In the genomic region with DNA sequence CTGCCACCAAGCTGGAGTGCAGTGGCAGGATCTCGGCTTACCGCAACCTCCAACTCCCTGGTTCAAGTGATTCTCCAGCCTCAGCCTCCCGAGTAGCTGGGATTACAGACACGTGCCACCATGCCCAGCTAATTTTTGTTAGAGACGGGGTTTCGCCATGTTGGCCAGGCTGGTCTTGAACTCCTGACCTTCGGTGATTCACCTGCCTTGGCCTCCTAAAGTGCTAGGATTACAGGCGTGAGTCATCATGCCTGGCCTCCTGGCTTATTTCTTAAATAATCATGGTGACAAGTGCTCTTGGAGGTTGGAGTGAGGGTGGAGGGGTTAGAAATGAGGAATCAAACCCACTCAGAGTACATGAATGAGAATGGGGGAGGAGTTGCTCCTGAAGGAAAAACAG, we compare ENCODE assay signal across 8 cellular contexts. TPM values are rescaled to one million over a fixed set of nuclear protein-coding genes. Genes with fewer than 3 reads are reported as not detected.
DNase-seq lines count a peak whose midpoint lies in the region; ATAC-seq and TF ChIP-seq lines count a peak whose summit lies in the region.
"Not testable (repeated sequence)": the region's sequence is repeated elsewhere in the genome, so short reads cannot be mapped to it uniquely, and the experiment has no call there.

No MANE protein-coding gene starts in this region.

- not testable (repeated sequence) for H3K36me3 ChIP-seq in RWPE2 (ENCODE audit: low read depth); osteoblast (ENCODE audit: insufficient read depth, low read length)

- not testable (repeated sequence) for TF ChIP-seq CTCF in NB4 (IDR thresholded peaks at IDR 0.05; ENCODE audit: low read depth, low read length); RWPE2 (IDR thresholded peaks at IDR 0.05; ENCODE audit: poor library complexity, severe bottlenecking); glutamatergic neuron (IDR thresholded peaks at IDR 0.05; ENCODE audit: partially characterized antibody, unreplicated experiment); osteoblast (IDR thresholded peaks at IDR 0.05; ENCODE audit: extremely low read depth, low read depth, low read length)

- H3K9me3 ChIP-seq in RWPE2 (ENCODE audit: severe bottlenecking); osteoblast (ENCODE audit: low read depth, low read length): not testable (repeated sequence)

- H3K4me3 ChIP-seq in NB4 (ENCODE audit: low read depth, low read length); RWPE2 (ENCODE audit: severe bottlenecking); osteoblast (ENCODE audit: insufficient read depth, low read length): not testable (repeated sequence)

- in situ Hi-C loops in ACHN (cut with HindIII; ENCODE audit: low pct_ligation_motif_present, low pct_unique_long_range_greater_than_20kb, low sequenced_read_pairs), result not testable (repeated sequence)

- H2AFZ ChIP-seq in osteoblast (ENCODE audit: low read length), result not testable (repeated sequence)

- not testable (repeated sequence) for H3K79me2 ChIP-seq in osteoblast (ENCODE audit: insufficient read depth, low read length)

- TF ChIP-seq POLR2A in NB4 (IDR thresholded peaks at IDR 0.05; ENCODE audit: extremely low read depth, insufficient read length), result not testable (repeated sequence)

- peak; percentile 44 for ATAC-seq in RWPE2 (ENCODE audit: low read depth)

- peaks cover 47% of the 10 kb centered on the region for H3K4me1 Mint-ChIP-seq in activated T-cell treated with anti-CD3 and anti-CD28 coated beads, Interleukin-2, amount 50 U/mL, for 24 hours (ENCODE audit: low read depth)
- H3K4me1 Mint-ChIP-seq in glutamatergic neuron (ENCODE audit: low read depth, unreplicated experiment), result peaks cover 55% of the 10 kb centered on the region

- H3K27ac Mint-ChIP-seq in activated T-cell treated with anti-CD3 and anti-CD28 coated beads, Interleukin-2, amount 50 U/mL, for 24 hours, result peak overlapping the region; percentile 18
- H3K27ac Mint-ChIP-seq in glutamatergic neuron (ENCODE audit: unreplicated experiment), result peak overlapping the region; percentile 100

- not testable (repeated sequence) for H4K20me1 ChIP-seq in osteoblast (ENCODE audit: insufficient read depth, low read length)

- not testable (repeated sequence) for H3K27me3 Mint-ChIP-seq in activated T-cell treated with anti-CD3 and anti-CD28 coated beads, Interleukin-2, amount 50 U/mL, for 24 hours
- peaks cover 12% of the 10 kb centered on the region for H3K27me3 Mint-ChIP-seq in glutamatergic neuron (ENCODE audit: unreplicated experiment)

- peak overlapping the region; percentile 41 for H3K4me2 ChIP-seq in osteoblast (ENCODE audit: insufficient read depth, low read length)

- not testable (repeated sequence) for H3K27me3 ChIP-seq in RWPE2 (ENCODE audit: insufficient read depth, poor library complexity, severe bottlenecking); osteoblast (ENCODE audit: insufficient read depth, low read length)

- not testable (repeated sequence) for H3K36me3 Mint-ChIP-seq in activated T-cell treated with anti-CD3 and anti-CD28 coated beads, Interleukin-2, amount 50 U/mL, for 24 hours (ENCODE audit: low read depth); glutamatergic neuron (ENCODE audit: unreplicated experiment)

- peak; percentile 72 for DNase-seq in ACHN
- peak; percentile 81 for DNase-seq in H4 (ENCODE audit: low spot score)
- peak; percentile 44 for DNase-seq in NB4 (ENCODE audit: low read depth)
- peak; percentile 79 for DNase-seq in RWPE2 (ENCODE audit: low spot score)
- not testable (repeated sequence) for DNase-seq in activated T-cell treated with anti-CD3 and anti-CD28 coated beads, Interleukin-2, amount 50 U/mL, for 24 hours; glutamatergic neuron
- peak; percentile 39 for DNase-seq in dermis blood vessel endothelial cell
- peak; percentile 63 for DNase-seq in osteoblast (ENCODE audit: insufficient read length, low spot score, missing footprints)

- H3K4me3 Mint-ChIP-seq in activated T-cell treated with anti-CD3 and anti-CD28 coated beads, Interleukin-2, amount 50 U/mL, for 24 hours, result not testable (repeated sequence)
- H3K4me3 Mint-ChIP-seq in glutamatergic neuron (ENCODE audit: unreplicated experiment), result peak overlapping the region; percentile 55

- H3K4me1 ChIP-seq in RWPE2 (ENCODE audit: insufficient read depth, poor library complexity, severe bottlenecking), result peaks cover 32% of the 10 kb centered on the region
- peaks cover 51% of the 10 kb centered on the region for H3K4me1 ChIP-seq in osteoblast (ENCODE audit: insufficient read depth, low read length)

- H3K27ac ChIP-seq in RWPE2 (ENCODE audit: poor library complexity, severe bottlenecking), result not testable (repeated sequence)
- peak overlapping the region; percentile 58 for H3K27ac ChIP-seq in osteoblast (ENCODE audit: low read depth, low read length)

- H3K9me3 Mint-ChIP-seq in activated T-cell treated with anti-CD3 and anti-CD28 coated beads, Interleukin-2, amount 50 U/mL, for 24 hours, result not testable (repeated sequence)
- peaks cover 16% of the 10 kb centered on the region for H3K9me3 Mint-ChIP-seq in glutamatergic neuron (ENCODE audit: unreplicated experiment)

RNA-seq across cellular contexts. Expression of a gene that starts 16.7 kb away (rescaled TPM):
- total RNA-seq in H4 (2014; rRNA removed; shearing (Covaris generic)), result 33.4 and 36.1 TPM in 2 replicates
- 55.7 and 67.2 TPM in 2 replicates for total RNA-seq in dermis blood vessel endothelial cell
- total RNA-seq in glutamatergic neuron (ENCODE audit: unreplicated experiment), result 117 TPM
- 27.9 and 31.5 TPM in 2 replicates for total RNA-seq in osteoblast

RNA-seq across cellular contexts. Expression of a gene that starts 37.8 kb away (rescaled TPM):
- total RNA-seq in H4 (2014; rRNA removed; shearing (Covaris generic)), result 19.1 and 35.6 TPM in 2 replicates
- total RNA-seq in dermis blood vessel endothelial cell (40.7 and 50.8 TPM in 2 replicates), glutamatergic neuron (ENCODE audit: unreplicated experiment) (108 TPM), osteoblast (37.3 and 38.0 TPM in 2 replicates)
